ENCODE assay signal across 28 cellular contexts in the genomic region with DNA sequence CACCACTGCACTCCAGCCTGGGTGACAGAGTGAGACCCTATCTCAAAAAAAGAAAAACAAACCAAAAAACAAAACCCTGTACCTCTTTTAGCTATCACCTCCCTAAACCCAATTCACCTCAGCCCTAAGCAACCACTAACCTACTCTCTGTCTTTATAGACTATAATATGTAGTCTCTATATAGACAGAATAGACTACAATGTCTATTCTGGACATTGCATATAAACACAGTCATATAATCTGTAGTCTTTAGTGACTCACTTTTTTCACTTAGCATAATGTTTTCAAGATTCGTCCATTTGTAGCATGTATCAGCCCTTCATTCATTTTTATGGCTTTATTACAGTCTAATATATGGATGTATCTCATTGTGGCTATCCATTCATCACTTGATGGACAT. TPM values are rescaled to one million over a fixed set of nuclear protein-coding genes. Genes with fewer than 3 reads are reported as not detected.
DNase-seq lines count a peak whose midpoint lies in the region; ATAC-seq and TF ChIP-seq lines count a peak whose summit lies in the region.
"Had no signal": no experiment of that assay in that cellular context is flagged by ENCODE, and none has a peak within 500 bp of the region (broad histone marks: within the 10 kb centered on the region; RNA-seq: fewer than 3 reads in every experiment).

No MANE protein-coding gene starts in this region.

- H3K9me3 Mint-ChIP-seq in activated naive CD4-positive, alpha-beta T cell treated with anti-CD3 and anti-CD28 coated beads, Interleukin-2, amount 50 U/mL, for 72 hours = no peaks in the 10 kb centered on the region
- H3K9me3 Mint-ChIP-seq in naive thymus-derived CD4-positive, alpha-beta T cell = peaks cover 0 to 3% (median 0%) of the 10 kb centered on the region in 11 donors
- H3K9me3 Mint-ChIP-seq: T-helper 1 cell treated with Interleukin-12 subunit alpha and Interleukin-12 subunit beta and Interleukin-4 antibody, amounts not matched to agents 30 μg/mL and 1 μg/mL, for 36 hours had no signal

- TF ChIP-seq POLR2A in vagina (IDR thresholded peaks at IDR 0.05) = no peak

- H3K4me3 ChIP-seq in colonic mucosa = no peak overlapping the region
- H3K4me3 ChIP-seq in naive thymus-derived CD4-positive, alpha-beta T cell (ENCODE audit: low read length) = no peak overlapping the region
- H3K4me3 ChIP-seq in vagina = no peak overlapping the region
- H3K4me3 ChIP-seq: SK-N-MC had no signal

- POLR2A ChIA-PET in naive thymus-derived CD4-positive, alpha-beta T cell (lab: Charles Lee) = no interaction called here

- H3K27ac ChIP-seq in colonic mucosa (peak overlapping the region; percentile 66), vagina (no peak overlapping the region)
- H3K27ac ChIP-seq in naive thymus-derived CD4-positive, alpha-beta T cell (ENCODE audit: low read depth, low read length) = no peak overlapping the region
- H3K27ac ChIP-seq: SK-N-MC had no signal

- TF ChIP-seq CTCF in colonic mucosa (IDR thresholded peaks at IDR 0.05) (no peak), vagina (IDR thresholded peaks at IDR 0.05) (no peak)

- H3K4me3 Mint-ChIP-seq in naive thymus-derived CD4-positive, alpha-beta T cell = peak overlapping the region in 6 of 10 donors; percentile 46 to 82 (median 74)

- H3K36me3 ChIP-seq in colonic mucosa = no peaks in the 10 kb centered on the region
- no peaks in the 10 kb centered on the region for H3K36me3 ChIP-seq in naive thymus-derived CD4-positive, alpha-beta T cell (ENCODE audit: control insufficient read depth in 2 of 3, insufficient read depth in 3 of 3, low read length in 3 of 3)
- no peaks in the 10 kb centered on the region for H3K36me3 ChIP-seq in vagina
- H3K36me3 ChIP-seq: thoracic aorta had no signal

- peaks cover 11 to 30% (median 14%) of the 10 kb centered on the region in 7 donors for H3K4me1 Mint-ChIP-seq in naive thymus-derived CD4-positive, alpha-beta T cell

- H3K27me3 ChIP-seq in colonic mucosa (no peaks in the 10 kb centered on the region), vagina (no peaks in the 10 kb centered on the region)
- H3K27me3 ChIP-seq in naive thymus-derived CD4-positive, alpha-beta T cell (ENCODE audit: control insufficient read depth in 2 of 2, insufficient read depth in 2 of 2, low read length in 2 of 2) = no peaks in the 10 kb centered on the region

- no peak overlapping the region for H3K27ac Mint-ChIP-seq in activated naive CD4-positive, alpha-beta T cell treated with anti-CD3 and anti-CD28 coated beads, Interleukin-2, amount 50 U/mL, for 72 hours
- H3K27ac Mint-ChIP-seq in naive thymus-derived CD4-positive, alpha-beta T cell = peak overlapping the region in 3 of 9 donors; percentile 62 to 75 (median 72)
- H3K27ac Mint-ChIP-seq: T-helper 1 cell treated with Interleukin-12 subunit alpha and Interleukin-12 subunit beta and Interleukin-4 antibody, amounts not matched to agents 30 μg/mL and 1 μg/mL, for 36 hours had no signal

- no peaks in the 10 kb centered on the region for H3K27me3 Mint-ChIP-seq in naive thymus-derived CD4-positive, alpha-beta T cell
- H3K27me3 Mint-ChIP-seq: activated CD8-positive, alpha-beta T cell treated with anti-CD3 and anti-CD28 coated beads for 36 hours had no signal

- no peaks in the 10 kb centered on the region for H3K36me3 Mint-ChIP-seq in activated naive CD4-positive, alpha-beta T cell treated with anti-CD3 and anti-CD28 coated beads, Interleukin-2, amount 50 U/mL, for 72 hours
- H3K36me3 Mint-ChIP-seq in naive thymus-derived CD4-positive, alpha-beta T cell = peaks cover 0 to 1% (median 0%) of the 10 kb centered on the region in 5 donors

- CTCF ChIA-PET in naive thymus-derived CD4-positive, alpha-beta T cell (lab: Charles Lee) = no interaction called here

- no peaks in the 10 kb centered on the region for H3K9me3 ChIP-seq in colonic mucosa
- no peaks in the 10 kb centered on the region for H3K9me3 ChIP-seq in naive thymus-derived CD4-positive, alpha-beta T cell (ENCODE audit: control insufficient read depth in 2 of 3, low read length in 3 of 3)
- no peaks in the 10 kb centered on the region for H3K9me3 ChIP-seq in vagina
- H3K9me3 ChIP-seq: thoracic aorta had no signal

- intact Hi-C loops in colonic mucosa (cut with DNase I) = no loop called here
- intact Hi-C loops in naive thymus-derived CD4-positive, alpha-beta T cell (cut with micrococcal nuclease) = loop anchor here in 1 of 2 donors (2.0 kb wide), 1 partner anchor 36 kb away; a partner anchor contains a TSS
- intact Hi-C loops in vagina (cut with DNase I) = no loop called here

- H3K4me1 ChIP-seq in colonic mucosa (peaks cover 7% of the 10 kb centered on the region), vagina (peaks cover 40% of the 10 kb centered on the region)
- H3K4me1 ChIP-seq in naive thymus-derived CD4-positive, alpha-beta T cell (ENCODE audit: control insufficient read depth in 2 of 2, insufficient read depth in 2 of 2, low read length in 2 of 2) = peaks cover 5 to 15% of the 10 kb centered on the region in 2 donors

- ATAC-seq in activated naive CD4-positive, alpha-beta T cell treated with anti-CD3 and anti-CD28 coated beads, Interleukin-2, amount 50 U/mL, for 72 hours = peak; percentile 34 to 58
- no peak for ATAC-seq in naive thymus-derived CD4-positive, alpha-beta T cell
- no peak for ATAC-seq in GM19023 (IDR thresholded peaks at IDR 0.05; ENCODE audit: unreplicated experiment)
- ATAC-seq: activated CD8-positive, alpha-beta T cell treated with anti-CD3 and anti-CD28 coated beads for 36 hours; HCT116; left lobe of liver; stimulated activated naive CD8-positive, alpha-beta T cell treated with anti-CD3 and anti-CD28 coated beads, Interleukin-15, Interleukin-2, amounts not matched to agents 100 U/mL and 50 U/mL, for 24 hours had no signal

- no peak overlapping the region for H3K9ac ChIP-seq in colonic mucosa (ENCODE audit: low read depth in 2 of 2, low read length in 2 of 2)

- DNase-seq in activated naive CD4-positive, alpha-beta T cell treated with anti-CD3 and anti-CD28 coated beads, Interleukin-2, amount 50 U/mL, for 72 hours (ENCODE audit: low spot score in 2 of 2) = no peak
- DNase-seq in activated naive CD4-positive, alpha-beta T cell treated with anti-CD3 and anti-CD28 coated beads, Interleukin-2, amount 50 U/mL, for 16 hours = no peak
- DNase-seq in colonic mucosa (no peak), vagina (ENCODE audit: extremely low spot score in 2 of 2) (no peak), NCI-H2196 treated with DMSO at 0.1 percent for 48 hours (lab: John Stamatoyannopoulos, UW; ENCODE audit: unreplicated experiment) (no peak)
- DNase-seq in naive thymus-derived CD4-positive, alpha-beta T cell = no peak
- DNase-seq: activated CD4-positive, CD25-positive, alpha-beta regulatory T cell; activated CD8-positive, alpha-beta memory T cell treated with anti-CD3 and anti-CD28 coated beads, Interleukin-2, amount 50 U/mL, for 48 hours; activated CD8-positive, alpha-beta T cell treated with anti-CD3 and anti-CD28 coated beads for 36 hours; activated effector memory CD4-positive, alpha-beta T cell treated with Interleukin-2 at 50 U/mL for 16 hours; effector memory CD4-positive, alpha-beta T cell; erythroblast; glutamatergic neuron; Karpas-422; mesendoderm; NCI-H1417; NCI-H2029 treated with DMSO at 0.1 percent for 48 hours; NCI-H2227 treated with DMSO at 0.1 percent for 48 hours; NCI-H526; OCI-M1; retina; stimulated activated naive CD8-positive, alpha-beta T cell treated with anti-CD3 and anti-CD28 coated beads, Interleukin-15, Interleukin-2, amounts not matched to agents 100 U/mL and 50 U/mL, for 24 hours had no signal

RNA-seq across cellular contexts. Expression of a gene that starts 37.2 kb away (rescaled TPM):
- total RNA-seq in activated naive CD4-positive, alpha-beta T cell treated with anti-CD3 and anti-CD28 coated beads, Interleukin-2, amount 50 U/mL, for 72 hours = 10 to 100 TPM; 61.7 to 70.5 TPM
- total RNA-seq in colonic mucosa (10 to 100 TPM; 56.5 to 63.7 TPM), vagina (87.7 TPM)
- 10 to 100 TPM; 27.3 to 39.4 (median 35.1) TPM for total RNA-seq in naive thymus-derived CD4-positive, alpha-beta T cell
- polyA plus RNA-seq in naive thymus-derived CD4-positive, alpha-beta T cell = 100 to 1,000 TPM; 201 to 233 TPM

Comparison
In these comparisons a context has a peak if more than half of its experiments do, and no peak if none do; other contexts are left out.
1. ATAC-seq: peak in activated naive CD4-positive, alpha-beta T cell treated with anti-CD3 and anti-CD28 coated beads, Interleukin-2, amount 50 U/mL, for 72 hours (2 of 2); none in naive thymus-derived CD4-positive, alpha-beta T cell (single experiment) and GM19023 (single experiment).